Comparison of ENCODE assay signal across 34 cellular contexts in genomic region chr11:60734271-60734670, GRCh38. TPM values are rescaled to one million over a fixed set of nuclear protein-coding genes. Genes with fewer than 3 reads are reported as not detected.
"Had no signal": no experiment of that assay in that cellular context is flagged by ENCODE, and none has a peak within 500 bp of the region (broad histone marks: within the 10 kb centered on the region; RNA-seq: fewer than 3 reads in every experiment).

No MANE protein-coding gene starts in this region.

- H3K4me1 ChIP-seq: left lung, lower lobe of right lung, right atrium auricular region, right lobe of liver, testis, thyroid gland, transverse colon, upper lobe of left lung, vagina had no signal

- H3K27ac Mint-ChIP-seq: naive thymus-derived CD4-positive, alpha-beta T cell; natural killer cell treated with Interleukin-12 subunit alpha and Interleukin-12 subunit beta and Interleukin-15 and Interleukin-18, amount 100 ng/mL, for 72 hours; progenitor cell of endocrine pancreas; stimulated activated naive B cell treated with anti-CD40 and anti-IgM and Interleukin-4, amounts not matched to agents 10 μg/mL and 1 μg/mL and 100 μg/mL, for 72 hours had no signal

- H3K36me3 ChIP-seq: left lung, lower lobe of right lung, ovary, right atrium auricular region, right lobe of liver, stomach, thyroid gland, transverse colon, upper lobe of left lung, vagina had no signal

- H3K4me3 Mint-ChIP-seq: naive thymus-derived CD4-positive, alpha-beta T cell; natural killer cell treated with Interleukin-12 subunit alpha and Interleukin-12 subunit beta and Interleukin-15 and Interleukin-18, amount 100 ng/mL, for 72 hours; stimulated activated naive B cell treated with anti-CD40 and anti-IgM and Interleukin-4, amounts not matched to agents 10 μg/mL and 1 μg/mL and 100 μg/mL, for 72 hours had no signal

- H3K4me1 Mint-ChIP-seq: naive thymus-derived CD4-positive, alpha-beta T cell; stimulated activated naive B cell treated with anti-CD40 and anti-IgM and Interleukin-4, amounts not matched to agents 10 μg/mL and 1 μg/mL and 100 μg/mL, for 72 hours had no signal

- DNase-seq: islet precursor cell; left cardiac atrium; left lung; lower lobe of right lung; mammary epithelial cell; mesenchymal stem cell; naive thymus-derived CD4-positive, alpha-beta T cell; ovary; right lobe of liver; stimulated activated CD4-positive, alpha-beta T cell treated with anti-CD3 and anti-CD28 coated beads, Interleukin-12 subunit alpha, Interleukin-12 subunit beta, amount 100 ng/mL, for 4 hours; stimulated activated CD4-positive, alpha-beta T cell treated with anti-CD3 and anti-CD28 coated beads, Interleukin-15, amount 100 ng/mL, for 24 hours; stimulated activated CD4-positive, alpha-beta T cell treated with anti-CD3 and anti-CD28 coated beads, Interleukin-2, amount 100 ng/mL, for 24 hours; stimulated activated CD4-positive, alpha-beta T cell treated with anti-CD3 and anti-CD28 coated beads, Interleukin-4, amount 100 ng/mL, for 1 hour; stimulated activated naive B cell treated with anti-CD40 and anti-IgM and Interleukin-4, amounts not matched to agents 10 μg/mL and 1 μg/mL and 100 μg/mL, for 72 hours; stimulated activated naive CD8-positive, alpha-beta T cell treated with anti-CD3 and anti-CD28 coated beads, Interleukin-15, Interleukin-2, amounts not matched to agents 100 U/mL and 50 U/mL, for 24 hours; stomach; testis; thyroid gland; transverse colon; upper lobe of left lung had no signal

- H3K9me3 Mint-ChIP-seq: naive thymus-derived CD4-positive, alpha-beta T cell; natural killer cell treated with Interleukin-12 subunit alpha and Interleukin-12 subunit beta and Interleukin-15 and Interleukin-18, amount 100 ng/mL, for 72 hours; stimulated activated naive B cell treated with anti-CD40 and anti-IgM and Interleukin-4, amounts not matched to agents 10 μg/mL and 1 μg/mL and 100 μg/mL, for 72 hours had no signal

- ATAC-seq: left cardiac atrium; left lung; lower lobe of right lung; naive thymus-derived CD4-positive, alpha-beta T cell; natural killer cell treated with Interleukin-12 subunit alpha and Interleukin-12 subunit beta and Interleukin-15 and Interleukin-18, amount 100 ng/mL, for 72 hours; right lobe of liver; stimulated activated naive B cell treated with anti-CD40 and anti-IgM and Interleukin-4, amounts not matched to agents 10 μg/mL and 1 μg/mL and 100 μg/mL, for 72 hours; stimulated activated naive CD8-positive, alpha-beta T cell treated with anti-CD3 and anti-CD28 coated beads, Interleukin-15, Interleukin-2, amounts not matched to agents 100 U/mL and 50 U/mL, for 24 hours had no signal

- H3K4me3 ChIP-seq: hepatocyte, left lung, lower lobe of right lung, ovary, right atrium auricular region, right lobe of liver, stomach, testis, thyroid gland, transverse colon, upper lobe of left lung, vagina had no signal

- H3K9me3 ChIP-seq: left lung, lower lobe of right lung, ovary, right atrium auricular region, right lobe of liver, stomach, testis, thyroid gland, transverse colon, upper lobe of left lung, vagina had no signal

- H3K36me3 Mint-ChIP-seq: naive thymus-derived CD4-positive, alpha-beta T cell; natural killer cell treated with Interleukin-12 subunit alpha and Interleukin-12 subunit beta and Interleukin-15 and Interleukin-18, amount 100 ng/mL, for 72 hours; stimulated activated naive B cell treated with anti-CD40 and anti-IgM and Interleukin-4, amounts not matched to agents 10 μg/mL and 1 μg/mL and 100 μg/mL, for 72 hours had no signal

RNA-seq across cellular contexts. Expression of gene MS4A18, which starts 9.8 kb away (rescaled TPM):
- total RNA-seq: hepatocyte; kidney epithelial cell; left cardiac atrium; left lung; liver; lower lobe of right lung; mammary epithelial cell; mononuclear cell; myocyte; naive thymus-derived CD4-positive, alpha-beta T cell; natural killer cell treated with Interleukin-12 subunit alpha and Interleukin-12 subunit beta and Interleukin-15 and Interleukin-18, amount 100 ng/mL, for 72 hours; omental fat pad; ovary; progenitor cell of endocrine pancreas; pulmonary artery endothelial cell; renal cortical epithelial cell; right atrium auricular region; right lobe of liver; skeletal muscle tissue; stomach; thyroid gland; transverse colon; upper lobe of left lung; urinary bladder; vagina had no signal

RNA-seq across cellular contexts. Expression of gene MS4A15, which starts 22.4 kb away (rescaled TPM):
- total RNA-seq: kidney epithelial cell; left cardiac atrium; liver; mammary epithelial cell; mononuclear cell; myocyte; naive thymus-derived CD4-positive, alpha-beta T cell; natural killer cell treated with Interleukin-12 subunit alpha and Interleukin-12 subunit beta and Interleukin-15 and Interleukin-18, amount 100 ng/mL, for 72 hours; omental fat pad; progenitor cell of endocrine pancreas; pulmonary artery endothelial cell; renal cortical epithelial cell; right atrium auricular region; right lobe of liver; skeletal muscle tissue; stomach; thyroid gland; transverse colon; urinary bladder; vagina had no signal

RNA-seq across cellular contexts. Expression of gene MS4A8, which starts 34.9 kb away (rescaled TPM):
- total RNA-seq: kidney epithelial cell; left cardiac atrium; liver; mammary epithelial cell; mononuclear cell; myocyte; naive thymus-derived CD4-positive, alpha-beta T cell; natural killer cell treated with Interleukin-12 subunit alpha and Interleukin-12 subunit beta and Interleukin-15 and Interleukin-18, amount 100 ng/mL, for 72 hours; omental fat pad; pulmonary artery endothelial cell; renal cortical epithelial cell; right atrium auricular region; thyroid gland; vagina had no signal

RNA-seq across cellular contexts. Expression of gene MS4A10, which starts 50.9 kb away (rescaled TPM):
- total RNA-seq: kidney epithelial cell; left cardiac atrium; left lung; liver; lower lobe of right lung; mammary epithelial cell; mononuclear cell; myocyte; naive thymus-derived CD4-positive, alpha-beta T cell; natural killer cell treated with Interleukin-12 subunit alpha and Interleukin-12 subunit beta and Interleukin-15 and Interleukin-18, amount 100 ng/mL, for 72 hours; omental fat pad; progenitor cell of endocrine pancreas; pulmonary artery endothelial cell; renal cortical epithelial cell; right atrium auricular region; right lobe of liver; skeletal muscle tissue; thyroid gland; upper lobe of left lung; urinary bladder; vagina had no signal
